ENCODE assay signal across 8 cellular contexts in the genomic region with DNA sequence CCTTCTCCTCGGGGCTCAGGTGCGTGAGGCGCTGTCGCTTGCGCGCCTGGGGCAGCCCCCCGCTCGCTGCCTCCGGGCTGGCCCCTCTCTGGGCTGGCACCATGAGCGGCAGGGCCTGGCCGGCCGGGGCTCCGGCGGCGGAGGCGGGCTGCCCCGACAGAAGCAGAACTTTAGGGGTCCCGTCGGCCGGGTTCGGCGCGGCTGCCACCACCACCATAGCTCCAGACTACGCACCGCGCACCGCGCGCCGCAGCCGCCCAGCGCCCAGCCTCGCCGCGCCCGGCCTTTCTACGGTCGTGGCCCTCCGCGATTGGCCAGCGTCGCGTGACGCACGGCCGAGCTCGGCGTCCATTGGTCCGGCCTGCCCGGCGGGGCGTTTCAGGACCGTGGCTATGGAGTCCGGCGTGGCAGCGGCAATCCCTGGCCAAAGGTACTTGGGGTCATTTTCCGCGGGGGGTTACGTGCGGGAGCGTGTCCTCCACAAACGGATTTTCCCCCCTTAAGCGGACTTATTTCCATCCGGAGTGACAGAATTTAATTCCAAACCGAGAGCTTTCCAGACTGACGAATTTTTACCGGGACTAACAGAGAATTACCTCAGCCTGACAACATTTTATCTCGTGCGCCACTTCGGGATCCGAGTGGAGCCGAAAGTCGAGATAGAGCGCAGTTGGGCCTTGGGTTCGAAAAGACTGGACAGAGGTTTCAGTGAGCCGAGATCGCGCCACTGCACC. TPM values are rescaled to one million over a fixed set of nuclear protein-coding genes. Genes with fewer than 3 reads are reported as not detected.
DNase-seq lines count a peak whose midpoint lies in the region; ATAC-seq and TF ChIP-seq lines count a peak whose summit lies in the region.

A gene (minus strand): TSS at position 262 of the 734 bp plus-strand sequence.

- H2AFZ ChIP-seq in ACC112 (ENCODE audit: low read length, unreplicated experiment) (peak within 1 kb of the TSS; percentile 66), smooth muscle cell (ENCODE audit: low read depth) (peak within 1 kb of the TSS; percentile 69)

- DNase-seq in NCI-H2227 treated with DMSO at 0.1 percent for 48 hours (lab: John Stamatoyannopoulos, UW) (peak; percentile 63), activated B cell treated with CpG ODN at 0.5 μM for 24 hours (peak; percentile 85), cardiac fibroblast (ENCODE audit: low read depth in 2 of 2) (peak; percentile 93 to 96), iPS-NIHi7 (ENCODE audit: extremely low spot score) (peak; percentile 100), smooth muscle cell (lab: John Stamatoyannopoulos, UW; ENCODE audit: unreplicated experiment) (peak; percentile 69)

- H3K36me3 Mint-ChIP-seq in activated B cell treated with CpG ODN at 0.5 μM for 24 hours (ENCODE audit: low read depth), result peaks cover 47% of the 10 kb centered on the region

- H3K79me2 ChIP-seq in ACC112 (ENCODE audit: control insufficient read depth, insufficient read depth, low read length, unreplicated experiment) (peaks cover 55% of the 10 kb centered on the region), smooth muscle cell (ENCODE audit: low read depth) (peaks cover 61% of the 10 kb centered on the region)

- peaks cover 56% of the 10 kb centered on the region for H3K4me1 Mint-ChIP-seq in activated B cell treated with CpG ODN at 0.5 μM for 24 hours

- H3K27ac Mint-ChIP-seq in activated B cell treated with CpG ODN at 0.5 μM for 24 hours, result peak within 1 kb of the TSS; percentile 98

- H3F3A ChIP-seq in smooth muscle cell (ENCODE audit: low read depth), result peaks cover 30% of the 10 kb centered on the region

- CTCF ChIA-PET in activated B cell treated with CpG ODN at 0.5 μM for 24 hours (lab: Charles Lee), result interaction anchor here (2.0 kb wide), 1 partner anchor 28 kb away, joined by 6 read pairs; no protein-coding TSS in a partner anchor

- TF ChIP-seq CTCF in activated B cell treated with CpG ODN at 0.5 μM for 24 hours (IDR thresholded peaks at IDR 0.05), result no peak
- no peak for TF ChIP-seq CTCF in cardiac fibroblast (IDR thresholded peaks at IDR 0.05; ENCODE audit: low read depth, low read length)
- no peak for TF ChIP-seq CTCF in smooth muscle cell (IDR thresholded peaks at IDR 0.05; ENCODE audit: borderline replicate concordance, insufficient read depth, poor library complexity, severe bottlenecking)

- no peaks in the 10 kb centered on the region for H3K27me3 Mint-ChIP-seq in activated B cell treated with CpG ODN at 0.5 μM for 24 hours

- H3K36me3 ChIP-seq in ACC112 (ENCODE audit: insufficient read depth, low read length) (peaks cover 23% of the 10 kb centered on the region), smooth muscle cell (ENCODE audit: low read depth) (peaks cover 12% of the 10 kb centered on the region)

- peak within 1 kb of the TSS; percentile 95 for H3K27ac ChIP-seq in ACC112 (ENCODE audit: low read depth, low read length)
- H3K27ac ChIP-seq in smooth muscle cell (ENCODE audit: low read depth), result peak within 1 kb of the TSS; percentile 99

- WGBS in smooth muscle cell (ENCODE audit: low lambda C conversion rate), result under 1% methylated on average over 73 of the region's 78 CpGs

- H3K4me3 Mint-ChIP-seq in activated B cell treated with CpG ODN at 0.5 μM for 24 hours, result peak within 1 kb of the TSS; percentile 98

- no peaks in the 10 kb centered on the region for H3K9me3 ChIP-seq in smooth muscle cell (replicated peaks; ENCODE audit: low read depth)

- H3K4me1 ChIP-seq in ACC112 (ENCODE audit: control insufficient read depth, insufficient read depth, low read length, unreplicated experiment), result peaks cover 16% of the 10 kb centered on the region
- H3K4me1 ChIP-seq in smooth muscle cell (ENCODE audit: low read depth), result peaks cover 12% of the 10 kb centered on the region

- POLR2A ChIA-PET in activated B cell treated with CpG ODN at 0.5 μM for 24 hours (lab: Charles Lee), result interaction anchor here (0.6 to 4.3 kb wide), 18 partner anchors 10 to 881 kb away, joined by 3 to 41 read pairs (median 4); a partner anchor contains a TSS

- intact Hi-C loops in activated B cell treated with CpG ODN at 0.5 μM for 24 hours (cut with micrococcal nuclease), result loop anchor here (1.0 to 5.0 kb wide), 5 partner anchors 9 to 467 kb away; a partner anchor contains a TSS

- peak within 1 kb of the TSS; percentile 95 for H3K4me2 ChIP-seq in smooth muscle cell

- peaks cover 37% of the 10 kb centered on the region for H4K20me1 ChIP-seq in smooth muscle cell (ENCODE audit: low read depth)

- H3K9ac ChIP-seq in smooth muscle cell (ENCODE audit: low read depth), result peak within 1 kb of the TSS; percentile 100

- H3K27me3 ChIP-seq in ACC112 (ENCODE audit: insufficient read depth, low read length), result no peaks in the 10 kb centered on the region
- no peaks in the 10 kb centered on the region for H3K27me3 ChIP-seq in smooth muscle cell (ENCODE audit: low read depth)

- H3K4me3 ChIP-seq in ACC112 (ENCODE audit: low read depth, low read length) (peak within 1 kb of the TSS; percentile 78), cardiac fibroblast (replicated peaks in 1 of 2; ENCODE audit: low read depth in 2 of 2, low read length in 2 of 2) (peak within 1 kb of the TSS; percentile 70 to 88), smooth muscle cell (peak within 1 kb of the TSS; percentile 97)

- no peaks in the 10 kb centered on the region for H3K9me3 Mint-ChIP-seq in activated B cell treated with CpG ODN at 0.5 μM for 24 hours

- ATAC-seq in GM18861 (IDR thresholded peaks at IDR 0.05; ENCODE audit: unreplicated experiment) (peak; percentile 66), HG03095 (IDR thresholded peaks at IDR 0.05; ENCODE audit: unreplicated experiment) (peak; percentile 76), activated B cell treated with CpG ODN at 0.5 μM for 24 hours (ENCODE audit: low read depth) (peak; percentile 93)

RNA-seq across cellular contexts. Expression of the gene that starts here (rescaled TPM):
- total RNA-seq in activated B cell treated with CpG ODN at 0.5 μM for 24 hours (57.7 and 67.3 TPM in 2 replicates), smooth muscle cell (375 and 406 TPM in 2 replicates)
- 317 and 381 TPM in 2 replicates for polyA plus RNA-seq in smooth muscle cell

Comparison
In these comparisons a context has a peak if more than half of its experiments do, and no peak if none do; other contexts are left out.
1. Peak in every context shown above with its lines: DNase-seq, ATAC-seq, H3K4me3 ChIP-seq and H3K27ac ChIP-seq.